19 cellular contexts compared by ENCODE assay signal in genomic region chr1:218135358-218135757, GRCh38.
A peak's percentile ranks its signal among the peaks of the same experiment; 100 is the strongest.
DNase-seq lines count a peak whose midpoint lies in the region; ATAC-seq and TF ChIP-seq lines count a peak whose summit lies in the region.
"Had no signal": no experiment of that assay in that cellular context is flagged by ENCODE, and none has a peak within 500 bp of the region (broad histone marks: within the 10 kb centered on the region; RNA-seq: fewer than 3 reads in every experiment).

No MANE protein-coding gene starts in this region.

- TF ChIP-seq POLR2A in thyroid gland (IDR thresholded peaks at IDR 0.05) (no peak), body of pancreas (IDR thresholded peaks at IDR 0.05) (no peak)

- H3K9me3 ChIP-seq in MG63 = no peaks in the 10 kb centered on the region; the same call in 1 of the 2 replicates
- no peaks in the 10 kb centered on the region for H3K9me3 ChIP-seq in neural progenitor cell (ENCODE audit: low read depth)
- H3K9me3 ChIP-seq in psoas muscle = no peaks in the 10 kb centered on the region
- H3K9me3 ChIP-seq in thyroid gland = no peaks in the 10 kb centered on the region
- no peaks in the 10 kb centered on the region for H3K9me3 ChIP-seq in body of pancreas
- H3K9me3 ChIP-seq: BLaER1 treated with 17β-estradiol and CSF1 and Interleukin-3, amounts not matched to agents 10 nM and 100 nM; Caco-2 had no signal

- no peaks in the 10 kb centered on the region for H3K36me3 Mint-ChIP-seq in neural progenitor cell
- H3K36me3 Mint-ChIP-seq: CD8-positive, alpha-beta T cell had no signal

- H3F3A ChIP-seq in neural progenitor cell (ENCODE audit: low read depth) = no peaks in the 10 kb centered on the region

- ATAC-seq in psoas muscle (peak in 1 of 4 donors; percentile 47), body of pancreas (no peak), HG02938 (IDR thresholded peaks at IDR 0.05; ENCODE audit: unreplicated experiment) (no peak)
- ATAC-seq: CD8-positive, alpha-beta T cell had no signal

- H3K9me3 Mint-ChIP-seq in neural progenitor cell = no peaks in the 10 kb centered on the region

- no peak overlapping the region for H3K27ac ChIP-seq in neural progenitor cell
- no peak overlapping the region for H3K27ac ChIP-seq in psoas muscle
- no peak overlapping the region for H3K27ac ChIP-seq in thyroid gland
- no peak overlapping the region for H3K27ac ChIP-seq in body of pancreas
- H3K27ac ChIP-seq: BLaER1 treated with 17β-estradiol and CSF1 and Interleukin-3, amounts not matched to agents 10 nM and 100 nM; C4-2B had no signal

- H3K4me1 Mint-ChIP-seq in neural progenitor cell = no peaks in the 10 kb centered on the region
- H3K4me1 Mint-ChIP-seq: B cell had no signal

- H3K27ac Mint-ChIP-seq in neural progenitor cell = no peak overlapping the region
- H3K27ac Mint-ChIP-seq: B cell; CD4-positive, alpha-beta T cell; CD8-positive, alpha-beta T cell had no signal

- H3K4me1 ChIP-seq in neural progenitor cell = peaks cover 9% of the 10 kb centered on the region
- no peaks in the 10 kb centered on the region for H3K4me1 ChIP-seq in psoas muscle
- H3K4me1 ChIP-seq in thyroid gland = no peaks in the 10 kb centered on the region
- H3K4me1 ChIP-seq in body of pancreas = no peaks in the 10 kb centered on the region
- H3K4me1 ChIP-seq: BLaER1 treated with 17β-estradiol and CSF1 and Interleukin-3, amounts not matched to agents 10 nM and 100 nM; Caco-2 had no signal

- H3K4me3 Mint-ChIP-seq in neural progenitor cell = no peak overlapping the region
- H3K4me3 Mint-ChIP-seq: B cell; CD4-positive, alpha-beta T cell; CD8-positive, alpha-beta T cell had no signal

- H3K27me3 ChIP-seq in MG63 (no peaks in the 10 kb centered on the region), neural progenitor cell (no peaks in the 10 kb centered on the region), psoas muscle (ENCODE audit: insufficient read depth in 3 of 3, low read length in 2 of 3) (no peaks in the 10 kb centered on the region), thyroid gland (no peaks in the 10 kb centered on the region), body of pancreas (no peaks in the 10 kb centered on the region)
- H3K27me3 ChIP-seq: BLaER1 treated with 17β-estradiol and CSF1 and Interleukin-3, amounts not matched to agents 10 nM and 100 nM had no signal

- peaks cover 2% of the 10 kb centered on the region for H3K27me3 Mint-ChIP-seq in neural progenitor cell (ENCODE audit: insufficient read depth, low read depth)
- H3K27me3 Mint-ChIP-seq: B cell; CD4-positive, alpha-beta T cell had no signal

- no peak overlapping the region for H3K4me3 ChIP-seq in MG63
- H3K4me3 ChIP-seq in neural progenitor cell = no peak overlapping the region
- H3K4me3 ChIP-seq in psoas muscle = no peak overlapping the region
- no peak overlapping the region for H3K4me3 ChIP-seq in thyroid gland (replicated peaks in 1 of 3)
- no peak overlapping the region for H3K4me3 ChIP-seq in body of pancreas
- H3K4me3 ChIP-seq: BLaER1 treated with 17β-estradiol and CSF1 and Interleukin-3, amounts not matched to agents 10 nM and 100 nM had no signal

- peak; percentile 66 for DNase-seq in MG63
- DNase-seq in NCI-H446 treated with DMSO at 0.1 percent for 48 hours (lab: John Stamatoyannopoulos, UW) = peak; percentile 87
- no peak for DNase-seq in neural progenitor cell (ENCODE audit: low spot score)
- peak; percentile 11 to 49 for DNase-seq in psoas muscle
- DNase-seq in NCI-H82 (lab: John Stamatoyannopoulos, UW) = no peak
- no peak for DNase-seq in thyroid gland
- no peak for DNase-seq in body of pancreas
- DNase-seq: 8988T; ACHN; Caco-2; Calu3; CD4-positive, alpha-beta T cell; CD8-positive, alpha-beta T cell; DMS79 treated with DMSO at 0.1 percent for 48 hours; GF-D8 had no signal

- H3K79me2 ChIP-seq in neural progenitor cell (ENCODE audit: low read depth) = no peaks in the 10 kb centered on the region

- intact Hi-C loops in psoas muscle (cut with DNase I) = no loop called here
- intact Hi-C loops in thyroid gland (cut with DNase I) = no loop called here
- intact Hi-C loops in body of pancreas (cut with DNase I) = no loop called here

- H3K9ac ChIP-seq in neural progenitor cell = no peak overlapping the region
- H3K9ac ChIP-seq: BLaER1 treated with 17β-estradiol and CSF1 and Interleukin-3, amounts not matched to agents 10 nM and 100 nM had no signal

- H4K20me1 ChIP-seq in neural progenitor cell (ENCODE audit: low read depth) = no peaks in the 10 kb centered on the region
- H4K20me1 ChIP-seq: BLaER1 treated with 17β-estradiol and CSF1 and Interleukin-3, amounts not matched to agents 10 nM and 100 nM had no signal

- no peak overlapping the region for H3K4me2 ChIP-seq in neural progenitor cell
- H3K4me2 ChIP-seq: BLaER1 treated with 17β-estradiol and CSF1 and Interleukin-3, amounts not matched to agents 10 nM and 100 nM had no signal

- peak overlapping the region; percentile 26 for H2AFZ ChIP-seq in neural progenitor cell (replicated peaks)

- WGBS in psoas muscle, 3 donors = 52 to 69% (median 53%) methylated on average over 6 of the region's 6 CpGs
- 86 to 95% methylated on average over 6 of the region's 6 CpGs for WGBS in thyroid gland, 2 donors
- 75 to 77% methylated on average over 6 of the region's 6 CpGs for WGBS in body of pancreas, 2 donors

- H3K36me3 ChIP-seq in MG63 = no peaks in the 10 kb centered on the region
- H3K36me3 ChIP-seq in neural progenitor cell = no peaks in the 10 kb centered on the region
- H3K36me3 ChIP-seq in psoas muscle (ENCODE audit: insufficient read depth in 1 of 2, low read depth in 1 of 2) = no peaks in the 10 kb centered on the region
- no peaks in the 10 kb centered on the region for H3K36me3 ChIP-seq in thyroid gland
- no peaks in the 10 kb centered on the region for H3K36me3 ChIP-seq in body of pancreas (replicated peaks in 1 of 2; ENCODE audit: insufficient read depth in 1 of 2, low read depth in 2 of 2)
- H3K36me3 ChIP-seq: BLaER1 treated with 17β-estradiol and CSF1 and Interleukin-3, amounts not matched to agents 10 nM and 100 nM had no signal

- TF ChIP-seq CTCF in neural progenitor cell (IDR thresholded peaks at IDR 0.05) (no peak), psoas muscle (IDR thresholded peaks at IDR 0.05) (no peak), thyroid gland (IDR thresholded peaks at IDR 0.05) (no peak), body of pancreas (IDR thresholded peaks at IDR 0.05) (no peak)

Comparison
In these comparisons a context has a peak if more than half of its experiments do, and no peak if none do; other contexts are left out.
1. DNase-seq: peak in MG63 (single experiment), NCI-H446 treated with DMSO at 0.1 percent for 48 hours (single experiment) and psoas muscle (2 of 2); none in neural progenitor cell (single experiment), NCI-H82 (single experiment), thyroid gland (0 of 2) and body of pancreas (0 of 4).